In genomic region chr10:44384601-44385422, GRCh38 we compare ENCODE assay signal across 2 cellular contexts.
TF ChIP-seq lines count a peak whose summit lies in the region.

Gene CXCL12 (minus strand): TSS chr10:44385097. CDS start chr10:44385005, 92 bp downstream.

TF ChIP-seq in liver, 16 proteins besides CTCF, POLR2A, EP300 and RAD21:
- TF ChIP-seq, protein P1, sequence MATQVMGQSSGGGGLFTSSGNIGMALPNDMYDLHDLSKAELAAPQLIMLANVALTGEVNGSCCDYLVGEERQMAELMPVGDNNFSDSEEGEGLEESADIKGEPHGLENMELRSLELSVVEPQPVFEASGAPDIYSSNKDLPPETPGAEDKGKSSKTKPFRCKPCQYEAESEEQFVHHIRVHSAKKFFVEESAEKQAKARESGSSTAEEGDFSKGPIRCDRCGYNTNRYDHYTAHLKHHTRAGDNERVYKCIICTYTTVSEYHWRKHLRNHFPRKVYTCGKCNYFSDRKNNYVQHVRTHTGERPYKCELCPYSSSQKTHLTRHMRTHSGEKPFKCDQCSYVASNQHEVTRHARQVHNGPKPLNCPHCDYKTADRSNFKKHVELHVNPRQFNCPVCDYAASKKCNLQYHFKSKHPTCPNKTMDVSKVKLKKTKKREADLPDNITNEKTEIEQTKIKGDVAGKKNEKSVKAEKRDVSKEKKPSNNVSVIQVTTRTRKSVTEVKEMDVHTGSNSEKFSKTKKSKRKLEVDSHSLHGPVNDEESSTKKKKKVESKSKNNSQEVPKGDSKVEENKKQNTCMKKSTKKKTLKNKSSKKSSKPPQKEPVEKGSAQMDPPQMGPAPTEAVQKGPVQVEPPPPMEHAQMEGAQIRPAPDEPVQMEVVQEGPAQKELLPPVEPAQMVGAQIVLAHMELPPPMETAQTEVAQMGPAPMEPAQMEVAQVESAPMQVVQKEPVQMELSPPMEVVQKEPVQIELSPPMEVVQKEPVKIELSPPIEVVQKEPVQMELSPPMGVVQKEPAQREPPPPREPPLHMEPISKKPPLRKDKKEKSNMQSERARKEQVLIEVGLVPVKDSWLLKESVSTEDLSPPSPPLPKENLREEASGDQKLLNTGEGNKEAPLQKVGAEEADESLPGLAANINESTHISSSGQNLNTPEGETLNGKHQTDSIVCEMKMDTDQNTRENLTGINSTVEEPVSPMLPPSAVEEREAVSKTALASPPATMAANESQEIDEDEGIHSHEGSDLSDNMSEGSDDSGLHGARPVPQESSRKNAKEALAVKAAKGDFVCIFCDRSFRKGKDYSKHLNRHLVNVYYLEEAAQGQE (IDR thresholded peaks at IDR 0.05): no peak
- TF ChIP-seq, protein P2, sequence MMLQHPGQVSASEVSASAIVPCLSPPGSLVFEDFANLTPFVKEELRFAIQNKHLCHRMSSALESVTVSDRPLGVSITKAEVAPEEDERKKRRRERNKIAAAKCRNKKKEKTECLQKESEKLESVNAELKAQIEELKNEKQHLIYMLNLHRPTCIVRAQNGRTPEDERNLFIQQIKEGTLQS (IDR thresholded peaks at IDR 0.05): no peak
- no peak for TF ChIP-seq TAF1 (conservative IDR thresholded peaks at IDR 0.05)
- TF ChIP-seq SP1 (IDR thresholded peaks at IDR 0.05): no peak
- TF ChIP-seq GABPA (IDR thresholded peaks at IDR 0.05 in 1 of 2, conservative IDR thresholded peaks at IDR 0.05 in 1 of 2): no peak
- TF ChIP-seq ZBTB33 (IDR thresholded peaks at IDR 0.05): no peak
- no peak for TF ChIP-seq EGR1 (IDR thresholded peaks at IDR 0.05; ENCODE audit: low read depth in 2 of 2)
- TF ChIP-seq JUND (IDR thresholded peaks at IDR 0.05): no peak

TF ChIP-seq in HepG2, 621 proteins besides CTCF, POLR2A, EP300 and RAD21 (continued from another document):
- TF ChIP-seq, protein P3, sequence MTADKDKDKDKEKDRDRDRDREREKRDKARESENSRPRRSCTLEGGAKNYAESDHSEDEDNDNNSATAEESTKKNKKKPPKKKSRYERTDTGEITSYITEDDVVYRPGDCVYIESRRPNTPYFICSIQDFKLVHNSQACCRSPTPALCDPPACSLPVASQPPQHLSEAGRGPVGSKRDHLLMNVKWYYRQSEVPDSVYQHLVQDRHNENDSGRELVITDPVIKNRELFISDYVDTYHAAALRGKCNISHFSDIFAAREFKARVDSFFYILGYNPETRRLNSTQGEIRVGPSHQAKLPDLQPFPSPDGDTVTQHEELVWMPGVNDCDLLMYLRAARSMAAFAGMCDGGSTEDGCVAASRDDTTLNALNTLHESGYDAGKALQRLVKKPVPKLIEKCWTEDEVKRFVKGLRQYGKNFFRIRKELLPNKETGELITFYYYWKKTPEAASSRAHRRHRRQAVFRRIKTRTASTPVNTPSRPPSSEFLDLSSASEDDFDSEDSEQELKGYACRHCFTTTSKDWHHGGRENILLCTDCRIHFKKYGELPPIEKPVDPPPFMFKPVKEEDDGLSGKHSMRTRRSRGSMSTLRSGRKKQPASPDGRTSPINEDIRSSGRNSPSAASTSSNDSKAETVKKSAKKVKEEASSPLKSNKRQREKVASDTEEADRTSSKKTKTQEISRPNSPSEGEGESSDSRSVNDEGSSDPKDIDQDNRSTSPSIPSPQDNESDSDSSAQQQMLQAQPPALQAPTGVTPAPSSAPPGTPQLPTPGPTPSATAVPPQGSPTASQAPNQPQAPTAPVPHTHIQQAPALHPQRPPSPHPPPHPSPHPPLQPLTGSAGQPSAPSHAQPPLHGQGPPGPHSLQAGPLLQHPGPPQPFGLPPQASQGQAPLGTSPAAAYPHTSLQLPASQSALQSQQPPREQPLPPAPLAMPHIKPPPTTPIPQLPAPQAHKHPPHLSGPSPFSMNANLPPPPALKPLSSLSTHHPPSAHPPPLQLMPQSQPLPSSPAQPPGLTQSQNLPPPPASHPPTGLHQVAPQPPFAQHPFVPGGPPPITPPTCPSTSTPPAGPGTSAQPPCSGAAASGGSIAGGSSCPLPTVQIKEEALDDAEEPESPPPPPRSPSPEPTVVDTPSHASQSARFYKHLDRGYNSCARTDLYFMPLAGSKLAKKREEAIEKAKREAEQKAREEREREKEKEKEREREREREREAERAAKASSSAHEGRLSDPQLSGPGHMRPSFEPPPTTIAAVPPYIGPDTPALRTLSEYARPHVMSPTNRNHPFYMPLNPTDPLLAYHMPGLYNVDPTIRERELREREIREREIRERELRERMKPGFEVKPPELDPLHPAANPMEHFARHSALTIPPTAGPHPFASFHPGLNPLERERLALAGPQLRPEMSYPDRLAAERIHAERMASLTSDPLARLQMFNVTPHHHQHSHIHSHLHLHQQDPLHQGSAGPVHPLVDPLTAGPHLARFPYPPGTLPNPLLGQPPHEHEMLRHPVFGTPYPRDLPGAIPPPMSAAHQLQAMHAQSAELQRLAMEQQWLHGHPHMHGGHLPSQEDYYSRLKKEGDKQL (CRISPR knock-in tag; IDR thresholded peaks at IDR 0.05; ENCODE audit: low read depth): no peak
- TF ChIP-seq ZBTB25 (CRISPR knock-in tag; IDR thresholded peaks at IDR 0.05): no peak
- no peak for TF ChIP-seq ATAD3A (CRISPR knock-in tag; IDR thresholded peaks at IDR 0.05)
- no peak for TF ChIP-seq MIXL1 (CRISPR knock-in tag; IDR thresholded peaks at IDR 0.05)
- TF ChIP-seq PBX3 (CRISPR knock-in tag; IDR thresholded peaks at IDR 0.05; ENCODE audit: borderline replicate concordance): no peak
